ENCODE assay signal across 2 cellular contexts in genomic region chr3:169911272-169911671, GRCh38.
TF ChIP-seq lines count a peak whose summit lies in the region.

A gene with protein sequence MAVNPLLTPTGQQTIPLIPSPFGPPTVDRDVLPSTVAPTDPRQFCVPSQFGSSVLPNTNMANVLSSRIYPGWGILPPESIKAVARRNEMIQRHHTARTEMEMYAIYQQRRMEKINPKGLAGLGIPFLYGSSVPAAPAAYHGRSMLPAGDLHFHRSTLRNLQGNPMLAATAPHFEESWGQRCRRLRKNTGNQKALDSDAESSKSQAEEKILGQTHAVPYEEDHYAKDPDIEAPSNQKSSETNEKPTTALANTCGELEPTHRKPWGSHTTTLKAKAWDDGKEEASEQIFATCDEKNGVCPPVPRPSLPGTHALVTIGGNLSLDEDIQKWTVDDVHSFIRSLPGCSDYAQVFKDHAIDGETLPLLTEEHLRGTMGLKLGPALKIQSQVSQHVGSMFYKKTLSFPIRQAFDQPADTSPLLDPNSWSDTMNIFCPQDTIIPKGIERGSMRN (plus strand): TSS chr3:169911572. CDS start chr3:169919499, 7,927 bp downstream.

TF ChIP-seq in SK-N-SH, 30 proteins besides CTCF, POLR2A, EP300 and RAD21:
- no peak for TF ChIP-seq REST (IDR thresholded peaks at IDR 0.05; ENCODE audit: low read depth, low read length)
- no peak for TF ChIP-seq NFIC (IDR thresholded peaks at IDR 0.05; ENCODE audit: borderline replicate concordance)
- no peak for TF ChIP-seq SMC3 (IDR thresholded peaks at IDR 0.05; ENCODE audit: low read depth, low read length)
- no peak for TF ChIP-seq MAX (IDR thresholded peaks at IDR 0.05; ENCODE audit: low read depth)
- TF ChIP-seq, protein P1, sequence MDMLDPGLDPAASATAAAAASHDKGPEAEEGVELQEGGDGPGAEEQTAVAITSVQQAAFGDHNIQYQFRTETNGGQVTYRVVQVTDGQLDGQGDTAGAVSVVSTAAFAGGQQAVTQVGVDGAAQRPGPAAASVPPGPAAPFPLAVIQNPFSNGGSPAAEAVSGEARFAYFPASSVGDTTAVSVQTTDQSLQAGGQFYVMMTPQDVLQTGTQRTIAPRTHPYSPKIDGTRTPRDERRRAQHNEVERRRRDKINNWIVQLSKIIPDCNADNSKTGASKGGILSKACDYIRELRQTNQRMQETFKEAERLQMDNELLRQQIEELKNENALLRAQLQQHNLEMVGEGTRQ (IDR thresholded peaks at IDR 0.05; ENCODE audit: borderline replicate concordance, low read depth, low read length) = no peak
- no peak for TF ChIP-seq POLR2AphosphoS5 (IDR thresholded peaks at IDR 0.05; ENCODE audit: low read depth, low read length)
- no peak for TF ChIP-seq RXRA (IDR thresholded peaks at IDR 0.05; ENCODE audit: borderline replicate concordance, low read depth)
- TF ChIP-seq RCOR1 (IDR thresholded peaks at IDR 0.05; ENCODE audit: low read length) = no peak
- TF ChIP-seq SIN3A (IDR thresholded peaks at IDR 0.05; ENCODE audit: borderline replicate concordance, low read depth, low read length) = no peak
- TF ChIP-seq FOSL2 (IDR thresholded peaks at IDR 0.05; ENCODE audit: borderline replicate concordance, low read depth) = no peak
- TF ChIP-seq JUND (IDR thresholded peaks at IDR 0.05) = no peak

TF ChIP-seq in SK-N-SH treated with all-trans-retinoic acid at 6 μM for 48 hours, 23 proteins besides CTCF, POLR2A, EP300 and RAD21 (continued from another document):
- TF ChIP-seq PATZ1 (CRISPR knock-in tag; IDR thresholded peaks at IDR 0.05; ENCODE audit: borderline replicate concordance) (no peak), SNAI2 (CRISPR knock-in tag; IDR thresholded peaks at IDR 0.05) (no peak), CSDC2 (CRISPR knock-in tag; IDR thresholded peaks at IDR 0.05) (no peak), ZNF70 (CRISPR knock-in tag; IDR thresholded peaks at IDR 0.05) (no peak), TCF4 (CRISPR knock-in tag; IDR thresholded peaks at IDR 0.05; ENCODE audit: borderline replicate concordance) (no peak), PPARA (CRISPR knock-in tag; IDR thresholded peaks at IDR 0.05; ENCODE audit: borderline replicate concordance) (no peak), ZFP3 (CRISPR knock-in tag; IDR thresholded peaks at IDR 0.05) (no peak), CREB5 (CRISPR knock-in tag; IDR thresholded peaks at IDR 0.05; ENCODE audit: low read depth) (no peak), ZFP30 (CRISPR knock-in tag; IDR thresholded peaks at IDR 0.05) (no peak), OSR1 (CRISPR knock-in tag; IDR thresholded peaks at IDR 0.05) (no peak), ISL1 (CRISPR knock-in tag; IDR thresholded peaks at IDR 0.05) (no peak), CSRNP3 (CRISPR knock-in tag; IDR thresholded peaks at IDR 0.05) (no peak), ZNF565 (CRISPR knock-in tag; conservative IDR thresholded peaks at IDR 0.05; ENCODE audit: low read depth) (no peak), ARNTL (CRISPR knock-in tag; IDR thresholded peaks at IDR 0.05; ENCODE audit: borderline replicate concordance, low read depth) (no peak)
- TF ChIP-seq, protein P2, sequence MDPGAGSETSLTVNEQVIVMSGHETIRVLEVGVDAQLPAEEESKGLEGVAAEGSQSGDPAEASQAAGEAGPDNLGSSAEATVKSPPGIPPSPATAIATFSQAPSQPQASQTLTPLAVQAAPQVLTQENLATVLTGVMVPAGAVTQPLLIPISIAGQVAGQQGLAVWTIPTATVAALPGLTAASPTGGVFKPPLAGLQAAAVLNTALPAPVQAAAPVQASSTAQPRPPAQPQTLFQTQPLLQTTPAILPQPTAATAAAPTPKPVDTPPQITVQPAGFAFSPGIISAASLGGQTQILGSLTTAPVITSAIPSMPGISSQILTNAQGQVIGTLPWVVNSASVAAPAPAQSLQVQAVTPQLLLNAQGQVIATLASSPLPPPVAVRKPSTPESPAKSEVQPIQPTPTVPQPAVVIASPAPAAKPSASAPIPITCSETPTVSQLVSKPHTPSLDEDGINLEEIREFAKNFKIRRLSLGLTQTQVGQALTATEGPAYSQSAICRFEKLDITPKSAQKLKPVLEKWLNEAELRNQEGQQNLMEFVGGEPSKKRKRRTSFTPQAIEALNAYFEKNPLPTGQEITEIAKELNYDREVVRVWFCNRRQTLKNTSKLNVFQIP (CRISPR knock-in tag; IDR thresholded peaks at IDR 0.05; ENCODE audit: borderline replicate concordance, low read depth) = no peak
